8 cellular contexts compared by ENCODE assay signal in genomic region chr2:54629914-54630609, GRCh38.
A peak's percentile ranks its signal among the peaks of the same experiment; 100 is the strongest.
DNase-seq lines count a peak whose midpoint lies in the region; ATAC-seq and TF ChIP-seq lines count a peak whose summit lies in the region.

No MANE protein-coding gene starts in this region.

- H3K27ac Mint-ChIP-seq in T-helper 1 cell treated with Interleukin-12 subunit alpha and Interleukin-12 subunit beta and Interleukin-4 antibody, amounts not matched to agents 30 μg/mL and 1 μg/mL, for 36 hours = peak overlapping the region; percentile 26
- peak overlapping the region; percentile 40 for H3K27ac Mint-ChIP-seq in activated T-cell treated with anti-CD3 and anti-CD28 coated beads, Interleukin-2, amount 50 U/mL, for 72 hours
- peak overlapping the region; percentile 84 for H3K27ac Mint-ChIP-seq in stimulated activated effector memory CD8-positive, alpha-beta T cell treated with anti-CD3 and anti-CD28 coated beads, Interleukin-12 subunit alpha, Interleukin-12 subunit beta, amount 100 ng/mL, for 72 hours

- no peak for DNase-seq in T-helper 1 cell
- DNase-seq in activated T-cell treated with anti-CD3 and anti-CD28 coated beads, Interleukin-2, amount 50 U/mL, for 72 hours = peak; percentile 43 to 61
- peak in 1 of 2 donors; percentile 81 for DNase-seq in heart right ventricle
- DNase-seq in stimulated activated effector memory CD8-positive, alpha-beta T cell treated with anti-CD3 and anti-CD28 coated beads, Interleukin-12 subunit alpha, Interleukin-12 subunit beta, amount 100 ng/mL, for 72 hours (ENCODE audit: low spot score in 2 of 2) = no peak
- no peak for DNase-seq in iPS-NIHi11 (ENCODE audit: low spot score)
- DNase-seq in posterior cingulate gyrus = no peak

- ATAC-seq in activated T-cell treated with anti-CD3 and anti-CD28 coated beads, Interleukin-2, amount 50 U/mL, for 72 hours (replicated peaks in 1 of 2) = peak; percentile 59 to 84
- ATAC-seq in heart right ventricle (peak; percentile 30 to 76 (median 62)), HG03439 (IDR thresholded peaks at IDR 0.05; ENCODE audit: unreplicated experiment) (no peak)
- ATAC-seq in stimulated activated effector memory CD8-positive, alpha-beta T cell treated with anti-CD3 and anti-CD28 coated beads, Interleukin-12 subunit alpha, Interleukin-12 subunit beta, amount 100 ng/mL, for 72 hours = peak; percentile 93

- H3K27me3 Mint-ChIP-seq in T-helper 1 cell treated with Interleukin-12 subunit alpha and Interleukin-12 subunit beta and Interleukin-4 antibody, amounts not matched to agents 30 μg/mL and 1 μg/mL, for 36 hours (ENCODE audit: low read depth) = no peaks in the 10 kb centered on the region
- no peaks in the 10 kb centered on the region for H3K27me3 Mint-ChIP-seq in activated T-cell treated with anti-CD3 and anti-CD28 coated beads, Interleukin-2, amount 50 U/mL, for 72 hours (ENCODE audit: low read depth)

- H3K27ac ChIP-seq in heart right ventricle = peak overlapping the region; percentile 6 to 95 (median 88)

- H3K9me3 Mint-ChIP-seq in T-helper 1 cell treated with Interleukin-12 subunit alpha and Interleukin-12 subunit beta and Interleukin-4 antibody, amounts not matched to agents 30 μg/mL and 1 μg/mL, for 36 hours = no peaks in the 10 kb centered on the region
- no peaks in the 10 kb centered on the region for H3K9me3 Mint-ChIP-seq in activated T-cell treated with anti-CD3 and anti-CD28 coated beads, Interleukin-2, amount 50 U/mL, for 72 hours
- no peaks in the 10 kb centered on the region for H3K9me3 Mint-ChIP-seq in stimulated activated effector memory CD8-positive, alpha-beta T cell treated with anti-CD3 and anti-CD28 coated beads, Interleukin-12 subunit alpha, Interleukin-12 subunit beta, amount 100 ng/mL, for 72 hours

- intact Hi-C loops in heart right ventricle (cut with DNase I) (loop anchor here in 7 of 10 donors (5.0 to 10.0 kb wide), 8 partner anchors 55 to 425 kb away; no protein-coding TSS in a partner anchor), posterior cingulate gyrus (cut with DNase I) (no loop called here)

- no peaks in the 10 kb centered on the region for H3K27me3 ChIP-seq in heart right ventricle

- H3K4me3 Mint-ChIP-seq in T-helper 1 cell treated with Interleukin-12 subunit alpha and Interleukin-12 subunit beta and Interleukin-4 antibody, amounts not matched to agents 30 μg/mL and 1 μg/mL, for 36 hours = no peak overlapping the region
- no peak overlapping the region for H3K4me3 Mint-ChIP-seq in activated T-cell treated with anti-CD3 and anti-CD28 coated beads, Interleukin-2, amount 50 U/mL, for 72 hours
- no peak overlapping the region for H3K4me3 Mint-ChIP-seq in stimulated activated effector memory CD8-positive, alpha-beta T cell treated with anti-CD3 and anti-CD28 coated beads, Interleukin-12 subunit alpha, Interleukin-12 subunit beta, amount 100 ng/mL, for 72 hours

- no peaks in the 10 kb centered on the region for H3K9me3 ChIP-seq in heart right ventricle

- H3K4me3 ChIP-seq in heart right ventricle = no peak overlapping the region

- peaks cover 26% of the 10 kb centered on the region for H3K4me1 Mint-ChIP-seq in T-helper 1 cell treated with Interleukin-12 subunit alpha and Interleukin-12 subunit beta and Interleukin-4 antibody, amounts not matched to agents 30 μg/mL and 1 μg/mL, for 36 hours (ENCODE audit: low read depth)
- peaks cover 20% of the 10 kb centered on the region for H3K4me1 Mint-ChIP-seq in activated T-cell treated with anti-CD3 and anti-CD28 coated beads, Interleukin-2, amount 50 U/mL, for 72 hours (ENCODE audit: low read depth)
- peaks cover 23% of the 10 kb centered on the region for H3K4me1 Mint-ChIP-seq in stimulated activated effector memory CD8-positive, alpha-beta T cell treated with anti-CD3 and anti-CD28 coated beads, Interleukin-12 subunit alpha, Interleukin-12 subunit beta, amount 100 ng/mL, for 72 hours

- H3K36me3 ChIP-seq in heart right ventricle = peaks cover 9 to 100% (median 86%) of the 10 kb centered on the region in 9 donors

- WGBS in heart right ventricle, 2 donors = 31 to 33% methylated on average over 9 of the region's 9 CpGs

- TF ChIP-seq CTCF in heart right ventricle (IDR thresholded peaks at IDR 0.05) = no peak

- peaks cover 75% of the 10 kb centered on the region for H3K36me3 Mint-ChIP-seq in T-helper 1 cell treated with Interleukin-12 subunit alpha and Interleukin-12 subunit beta and Interleukin-4 antibody, amounts not matched to agents 30 μg/mL and 1 μg/mL, for 36 hours (ENCODE audit: low read depth)
- peaks cover 15 to 47% of the 10 kb centered on the region in 2 donors for H3K36me3 Mint-ChIP-seq in activated T-cell treated with anti-CD3 and anti-CD28 coated beads, Interleukin-2, amount 50 U/mL, for 72 hours (ENCODE audit: insufficient read depth in 2 of 2)
- H3K36me3 Mint-ChIP-seq in stimulated activated effector memory CD8-positive, alpha-beta T cell treated with anti-CD3 and anti-CD28 coated beads, Interleukin-12 subunit alpha, Interleukin-12 subunit beta, amount 100 ng/mL, for 72 hours = peaks cover 97% of the 10 kb centered on the region

- H3K4me1 ChIP-seq in heart right ventricle = peaks cover 53 to 87% (median 72%) of the 10 kb centered on the region in 9 donors

Comparison
In these comparisons a context has a peak if more than half of its experiments do, and no peak if none do; other contexts are left out.
1. H3K27ac Mint-ChIP-seq: peak in every context shown above with its lines; median percentile 84 in stimulated activated effector memory CD8-positive, alpha-beta T cell treated with anti-CD3 and anti-CD28 coated beads, Interleukin-12 subunit alpha, Interleukin-12 subunit beta, amount 100 ng/mL, for 72 hours; 40 in activated T-cell treated with anti-CD3 and anti-CD28 coated beads, Interleukin-2, amount 50 U/mL, for 72 hours; 26 in T-helper 1 cell treated with Interleukin-12 subunit alpha and Interleukin-12 subunit beta and Interleukin-4 antibody, amounts not matched to agents 30 μg/mL and 1 μg/mL, for 36 hours.
2. DNase-seq: peak in activated T-cell treated with anti-CD3 and anti-CD28 coated beads, Interleukin-2, amount 50 U/mL, for 72 hours (2 of 2); none in T-helper 1 cell (0 of 5), stimulated activated effector memory CD8-positive, alpha-beta T cell treated with anti-CD3 and anti-CD28 coated beads, Interleukin-12 subunit alpha, Interleukin-12 subunit beta, amount 100 ng/mL, for 72 hours (0 of 2), iPS-NIHi11 (single experiment) and posterior cingulate gyrus (0 of 10).